In the genomic region with DNA sequence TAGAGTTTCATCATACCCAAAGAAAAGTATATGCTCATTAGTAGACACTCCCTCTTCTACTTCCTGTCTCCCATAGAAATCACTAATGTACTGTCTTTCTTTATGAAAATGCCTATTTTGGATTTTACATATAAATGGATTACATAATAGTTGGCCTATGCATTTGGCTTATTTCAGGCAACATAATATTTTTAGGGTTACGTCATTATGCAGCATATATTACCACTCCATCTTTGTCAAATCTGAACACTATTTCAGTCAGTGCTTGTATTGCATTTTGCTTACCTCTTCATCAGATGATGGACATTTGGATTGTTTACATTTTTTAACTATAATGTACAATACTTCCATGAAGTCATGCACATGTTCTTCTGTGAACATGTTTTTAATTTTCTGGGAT, we compare ENCODE assay signal across 25 cellular contexts.
"Had no signal": no experiment of that assay in that cellular context is flagged by ENCODE, and none has a peak within 500 bp of the region (broad histone marks: within the 10 kb centered on the region; RNA-seq: fewer than 3 reads in every experiment).

No MANE protein-coding gene starts in this region.

- H3K4me3 ChIP-seq: colonic mucosa, esophagus squamous epithelium, gastrocnemius medialis, heart right ventricle, left lung, lower lobe of right lung had no signal

- H3K9me3 ChIP-seq: colonic mucosa had no signal

- H3K27me3 ChIP-seq: colonic mucosa, esophagus squamous epithelium, gastrocnemius medialis, heart right ventricle, left lung had no signal

- FAIRE-seq: endometrium, islet of Langerhans, keratinocyte had no signal

- H3K4me1 ChIP-seq: colonic mucosa, esophagus squamous epithelium, gastrocnemius medialis, heart right ventricle, left lung, lower lobe of right lung had no signal

- H3K27ac ChIP-seq: colonic mucosa, epithelial cell of prostate, esophagus squamous epithelium, gastrocnemius medialis, heart right ventricle, left lung, lower lobe of right lung had no signal

- DNase-seq: colonic mucosa; cortex of kidney; effector CD8-positive, alpha-beta T cell; effector memory CD8-positive, alpha-beta T cell; endodermal cell; erythroblast; esophagus squamous epithelium; foreskin fibroblast; foreskin melanocyte; gastrocnemius medialis; glutamatergic neuron; head of caudate nucleus; heart right ventricle; hippocampal formation; left cardiac atrium; left lung; left ventricle myocardium superior; lower lobe of right lung; mesenchymal stem cell; midbrain had no signal

- ATAC-seq: effector memory CD8-positive, alpha-beta T cell; esophagus mucosa; gastrocnemius medialis; heart right ventricle; left cardiac atrium; left lung; left ventricle myocardium superior; lower lobe of right lung had no signal

- H3K36me3 ChIP-seq: colonic mucosa, esophagus squamous epithelium, gastrocnemius medialis, heart right ventricle, left lung, lower lobe of right lung had no signal
